Comparison of ENCODE assay signal across 13 cellular contexts in the genomic region with DNA sequence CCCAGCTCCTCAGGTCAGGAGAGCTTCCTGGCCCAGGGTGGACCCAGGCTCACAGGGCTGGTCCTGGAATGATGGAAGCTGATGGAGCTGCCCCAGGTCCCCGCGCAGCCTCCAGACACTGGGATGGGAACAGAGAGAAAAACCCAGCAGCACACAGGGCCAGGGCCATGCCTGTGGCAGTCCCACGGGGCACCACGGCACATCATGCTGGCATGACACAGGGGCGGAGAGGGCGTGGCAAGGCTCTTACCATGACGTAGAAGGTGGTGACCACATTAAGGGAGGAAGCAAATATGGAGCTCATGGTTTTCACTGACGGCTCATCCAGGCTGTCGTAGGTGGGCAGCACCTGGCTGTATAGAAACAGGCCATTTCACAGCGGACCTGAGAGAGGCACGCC.
"Had no signal": no experiment of that assay in that cellular context is flagged by ENCODE, and none has a peak within 500 bp of the region (broad histone marks: within the 10 kb centered on the region; RNA-seq: fewer than 3 reads in every experiment).

No MANE protein-coding gene starts in this region.

- H3K27me3 ChIP-seq: hepatocyte, right atrium auricular region had no signal

- H3K36me3 Mint-ChIP-seq: natural killer cell treated with Interleukin-12 subunit alpha and Interleukin-12 subunit beta and Interleukin-15 and Interleukin-18, amount 100 ng/mL, for 72 hours had no signal

- H3K27ac ChIP-seq: hepatocyte had no signal

- H3K9me3 Mint-ChIP-seq: activated naive CD8-positive, alpha-beta T cell treated with anti-CD3 and anti-CD28 coated beads, Interleukin-2, amount 10 ng/mL, durations not matched to agents 7 days and 5 days; activated T-helper 1 cell treated with anti-CD3 and anti-CD28 coated beads, Interleukin-12 subunit alpha, Interleukin-12 subunit beta, Interleukin-2, Interleukin-4 antibody, amounts not matched to agents 30 ng/mL and 10 ng/mL and 1 ng/mL, durations not matched to agents 14 hours and 24 hours and 36 hours; dendritic cell treated with granulocyte-macrophage colony-stimulating factor and Interleukin-4, amounts not matched to agents 40 ng/mL and 50 ng/mL, for 4 days; natural killer cell treated with Interleukin-12 subunit alpha and Interleukin-12 subunit beta and Interleukin-15 and Interleukin-18, amount 100 ng/mL, for 72 hours; T-helper 2 cell treated with Interferon-gamma antibody and Interleukin-4, amounts not matched to agents 5 μg/mL and 100 μg/mL, for 36 hours had no signal

- H2AFZ ChIP-seq: hepatocyte had no signal

- H3K9me3 ChIP-seq: left ventricle myocardium inferior, right atrium auricular region had no signal

- H3K27me3 Mint-ChIP-seq: activated naive CD8-positive, alpha-beta T cell treated with anti-CD3 and anti-CD28 coated beads, Interleukin-2, amount 10 ng/mL, durations not matched to agents 7 days and 5 days; dendritic cell treated with granulocyte-macrophage colony-stimulating factor and Interleukin-4, amounts not matched to agents 40 ng/mL and 50 ng/mL, for 4 days; natural killer cell treated with Interleukin-12 subunit alpha and Interleukin-12 subunit beta and Interleukin-15 and Interleukin-18, amount 100 ng/mL, for 72 hours had no signal

- ATAC-seq: activated CD4-positive, CD25-positive, alpha-beta regulatory T cell treated with anti-CD3 and anti-CD28 coated beads, Interleukin-2, amount 50 U/mL, for 24 hours; natural killer cell treated with Interleukin-12 subunit alpha and Interleukin-12 subunit beta and Interleukin-15 and Interleukin-18, amount 100 ng/mL, for 72 hours had no signal

- H3K79me2 ChIP-seq: hepatocyte had no signal

- H3K4me2 ChIP-seq: hepatocyte had no signal

- H3K4me3 ChIP-seq: hepatocyte had no signal

- DNase-seq: activated CD4-positive, alpha-beta T cell treated with anti-CD3 and anti-CD28 coated beads, Interleukin-2, amount 50 U/mL, for 1 hour; activated naive CD8-positive, alpha-beta T cell treated with anti-CD3 and anti-CD28 coated beads, Interleukin-2, amount 10 ng/mL, durations not matched to agents 7 days and 5 days; effector memory CD4-positive, alpha-beta T cell; mesendoderm; SW 1271 had no signal

- H3K4me3 Mint-ChIP-seq: activated naive CD8-positive, alpha-beta T cell treated with anti-CD3 and anti-CD28 coated beads, Interleukin-2, amount 10 ng/mL, durations not matched to agents 7 days and 5 days; activated T-helper 1 cell treated with anti-CD3 and anti-CD28 coated beads, Interleukin-12 subunit alpha, Interleukin-12 subunit beta, Interleukin-2, Interleukin-4 antibody, amounts not matched to agents 30 ng/mL and 10 ng/mL and 1 ng/mL, durations not matched to agents 14 hours and 24 hours and 36 hours; dendritic cell treated with granulocyte-macrophage colony-stimulating factor and Interleukin-4, amounts not matched to agents 40 ng/mL and 50 ng/mL, for 4 days; natural killer cell treated with Interleukin-12 subunit alpha and Interleukin-12 subunit beta and Interleukin-15 and Interleukin-18, amount 100 ng/mL, for 72 hours; T-helper 2 cell treated with Interferon-gamma antibody and Interleukin-4, amounts not matched to agents 5 μg/mL and 100 μg/mL, for 36 hours had no signal

- H3K27ac Mint-ChIP-seq: activated naive CD8-positive, alpha-beta T cell treated with anti-CD3 and anti-CD28 coated beads, Interleukin-2, amount 10 ng/mL, durations not matched to agents 7 days and 5 days; activated T-helper 1 cell treated with anti-CD3 and anti-CD28 coated beads, Interleukin-12 subunit alpha, Interleukin-12 subunit beta, Interleukin-2, Interleukin-4 antibody, amounts not matched to agents 30 ng/mL and 10 ng/mL and 1 ng/mL, durations not matched to agents 14 hours and 24 hours and 36 hours; dendritic cell treated with granulocyte-macrophage colony-stimulating factor and Interleukin-4, amounts not matched to agents 40 ng/mL and 50 ng/mL, for 4 days; natural killer cell treated with Interleukin-12 subunit alpha and Interleukin-12 subunit beta and Interleukin-15 and Interleukin-18, amount 100 ng/mL, for 72 hours; T-helper 2 cell treated with Interferon-gamma antibody and Interleukin-4, amounts not matched to agents 5 μg/mL and 100 μg/mL, for 36 hours had no signal
